ENCODE assay signal across 25 cellular contexts in the genomic region with DNA sequence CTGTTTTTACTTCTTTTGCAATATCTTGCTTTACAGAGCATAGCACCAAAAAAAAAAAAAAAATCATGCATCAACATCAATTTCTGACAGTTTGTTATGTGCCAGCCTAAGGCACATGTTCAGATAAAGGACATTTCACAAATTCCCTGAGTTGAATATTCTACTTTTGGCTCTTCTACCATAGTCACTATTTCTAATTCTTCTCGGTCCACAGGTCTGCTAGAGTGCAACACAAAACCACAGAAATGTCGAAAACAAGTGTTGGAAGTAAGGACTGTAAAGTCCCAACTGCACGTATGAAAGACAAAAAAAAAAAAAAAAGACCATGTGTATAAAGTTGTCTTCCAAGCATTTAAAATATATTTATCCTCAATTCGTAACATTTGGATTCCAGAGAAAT.
"Had no signal": no experiment of that assay in that cellular context is flagged by ENCODE, and none has a peak within 500 bp of the region (broad histone marks: within the 10 kb centered on the region; RNA-seq: fewer than 3 reads in every experiment).

No MANE protein-coding gene starts in this region.

- H3K27ac ChIP-seq: body of pancreas, cardiac muscle cell, gastrocnemius medialis, parathyroid adenoma, testis, transverse colon had no signal

- DNase-seq: activated CD4-positive, alpha-beta T cell treated with anti-CD3 and anti-CD28 coated beads for 1 hour; activated CD4-positive, alpha-beta T cell treated with anti-CD3 and anti-CD28 coated beads, Interleukin-2, amount 50 U/mL, for 1 hour; activated CD8-positive, alpha-beta T cell treated with anti-CD3 and anti-CD28 coated beads for 36 hours; activated gamma-delta T cell treated with Interleukin-2 at 50 U/mL for 16 hours; activated naive CD4-positive, alpha-beta T cell treated with anti-CD3 and anti-CD28 coated beads, Interleukin-2, amount 50 U/mL, for 16 hours; activated naive CD8-positive, alpha-beta T cell treated with anti-CD3 and anti-CD28 coated beads, Interleukin-2, amount 50 U/mL, for 24 hours; activated T-cell treated with anti-CD3 and anti-CD28 coated beads, Interleukin-2, amount 50 U/mL, for 4 hours; anterior cingulate cortex; body of pancreas; cerebellar nuclear complex; cortex of kidney; gastrocnemius medialis; hippocampal formation; naive thymus-derived CD4-positive, alpha-beta T cell; nucleus accumbens; right cardiac atrium; stimulated activated CD4-positive, alpha-beta T cell treated with anti-CD3 and anti-CD28 coated beads, Interleukin-2, amount 100 ng/mL, for 48 hours; stimulated activated naive CD8-positive, alpha-beta T cell treated with anti-CD3 and anti-CD28 coated beads, Interleukin-15, Interleukin-2, amounts not matched to agents 100 U/mL and 50 U/mL, for 24 hours; T-helper 2 cell; testis; transverse colon had no signal

- H3K36me3 ChIP-seq: cardiac muscle cell, gastrocnemius medialis, transverse colon had no signal

- H3K4me1 ChIP-seq: body of pancreas, gastrocnemius medialis, parathyroid adenoma, testis, transverse colon had no signal

- H3K9me3 ChIP-seq: body of pancreas, gastrocnemius medialis, testis, transverse colon had no signal

- ATAC-seq: activated CD8-positive, alpha-beta T cell treated with anti-CD3 and anti-CD28 coated beads for 36 hours; activated naive CD8-positive, alpha-beta T cell treated with anti-CD3 and anti-CD28 coated beads, Interleukin-2, amount 50 U/mL, for 24 hours; activated T-cell treated with anti-CD3 and anti-CD28 coated beads, Interleukin-2, amount 50 U/mL, for 4 hours; activated T-helper 17 cell treated with anti-CD3 and anti-CD28 coated beads, Interleukin-2, amount 50 U/mL, for 72 hours; body of pancreas; gastrocnemius medialis; naive thymus-derived CD4-positive, alpha-beta T cell; right cardiac atrium; stimulated activated naive CD8-positive, alpha-beta T cell treated with anti-CD3 and anti-CD28 coated beads, Interleukin-15, Interleukin-2, amounts not matched to agents 100 U/mL and 50 U/mL, for 24 hours; WTC11 had no signal

- H3K27me3 ChIP-seq: body of pancreas, cardiac muscle cell, gastrocnemius medialis, testis, transverse colon had no signal

- H2AFZ ChIP-seq: parathyroid adenoma had no signal

- H3K79me2 ChIP-seq: parathyroid adenoma had no signal

- H3K9ac ChIP-seq: parathyroid adenoma had no signal

- H3K4me3 ChIP-seq: body of pancreas, cardiac muscle cell, gastrocnemius medialis, testis, transverse colon had no signal
